15 cellular contexts compared by ENCODE assay signal in the genomic region with DNA sequence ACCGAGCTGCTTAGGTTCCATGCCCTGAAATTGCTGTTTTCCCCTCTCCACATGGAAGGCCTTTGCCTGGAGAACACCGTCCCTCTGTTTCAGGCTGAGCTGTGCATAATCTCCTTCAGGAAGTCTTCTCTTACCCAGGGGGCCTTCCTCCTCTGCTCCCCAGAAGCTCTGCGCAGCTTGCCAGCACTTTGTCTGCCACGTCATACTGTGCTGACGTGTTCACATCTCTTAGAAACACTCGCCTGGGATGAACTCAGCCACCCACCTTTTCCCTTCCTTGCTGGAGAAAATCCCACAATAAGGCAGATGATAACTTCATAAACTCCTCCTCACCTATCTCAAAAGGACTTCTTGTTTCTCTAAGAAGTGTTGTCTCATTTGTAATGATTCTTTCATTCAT.
DNase-seq lines count a peak whose midpoint lies in the region; FAIRE-seq and TF ChIP-seq lines count a peak whose summit lies in the region.
"Had no signal": no experiment of that assay in that cellular context is flagged by ENCODE, and none has a peak within 500 bp of the region (broad histone marks: within the 10 kb centered on the region; RNA-seq: fewer than 3 reads in every experiment).

No MANE protein-coding gene starts in this region.

- H3K9ac ChIP-seq in rectal smooth muscle tissue (ENCODE audit: low read length), result no peak overlapping the region
- no peak overlapping the region for H3K9ac ChIP-seq in trophoblast cell (ENCODE audit: low read length)

- no CpG with 5 or more reads among the region's 6 CpGs for WGBS in trophoblast cell (ENCODE audit: extremely low coverage, insufficient coverage, insufficient read length)

- H3K4me1 Mint-ChIP-seq in activated naive CD8-positive, alpha-beta T cell treated with anti-CD3 and anti-CD28 coated beads for 36 hours, result peaks cover 2% of the 10 kb centered on the region

- no peak overlapping the region for H3K27ac Mint-ChIP-seq in activated naive CD8-positive, alpha-beta T cell treated with anti-CD3 and anti-CD28 coated beads for 36 hours
- H3K27ac Mint-ChIP-seq: activated T-cell treated with anti-CD3 and anti-CD28 coated beads, Interleukin-2, amount 50 U/mL, for 24 hours; T-helper 2 cell treated with Interferon-gamma antibody and Interleukin-4, amounts not matched to agents 5 μg/mL and 100 μg/mL, for 36 hours had no signal

- H3K9me3 ChIP-seq in A673 (ENCODE audit: low read depth, low read length, poor library complexity, severe bottlenecking), result no peaks in the 10 kb centered on the region
- no peaks in the 10 kb centered on the region for H3K9me3 ChIP-seq in trophoblast cell (ENCODE audit: insufficient read depth, low read depth, low read length)
- H3K9me3 ChIP-seq: Caco-2 had no signal

- intact Hi-C loops in A673 (cut with micrococcal nuclease; ENCODE audit: unreplicated experiment), result no loop called here
- intact Hi-C loops in head of caudate nucleus (cut with DNase I), result loop anchor here (10.0 kb wide), 1 partner anchor 108 kb away; a partner anchor contains a TSS

- POLR2A ChIA-PET in A673 (lab: Charles Lee; ENCODE audit: low non-redundant PET), result no interaction called here

- no peaks in the 10 kb centered on the region for H3K9me3 Mint-ChIP-seq in activated naive CD8-positive, alpha-beta T cell treated with anti-CD3 and anti-CD28 coated beads for 36 hours
- H3K9me3 Mint-ChIP-seq: activated T-cell treated with anti-CD3 and anti-CD28 coated beads, Interleukin-2, amount 50 U/mL, for 24 hours; T-helper 2 cell treated with Interferon-gamma antibody and Interleukin-4, amounts not matched to agents 5 μg/mL and 100 μg/mL, for 36 hours; type B pancreatic cell had no signal

- H2BK5ac ChIP-seq in trophoblast cell (ENCODE audit: low read depth, low read length, poor library complexity), result no peak overlapping the region

- H3K4me2 ChIP-seq in trophoblast cell (ENCODE audit: low read length), result no peak overlapping the region

- H3K4me3 ChIP-seq in A673 (ENCODE audit: low read depth, low read length, poor library complexity, severe bottlenecking), result no peak overlapping the region
- H3K4me3 ChIP-seq in astrocyte of the spinal cord (ENCODE audit: low read depth, low read length), result no peak overlapping the region
- H3K4me3 ChIP-seq in rectal smooth muscle tissue (ENCODE audit: low read length), result no peak overlapping the region
- H3K4me3 ChIP-seq in trophoblast cell (ENCODE audit: low read depth, low read length), result no peak overlapping the region

- H4K8ac ChIP-seq in trophoblast cell (ENCODE audit: low read depth, low read length), result no peak overlapping the region

- no peak overlapping the region for H2AFZ ChIP-seq in trophoblast cell (ENCODE audit: insufficient read depth, low read length, poor library complexity)

- no TSS peak for BruUV-seq in A673 (replicated peaks; lab: Mats Ljungman, UMichigan)

- H3K79me2 ChIP-seq in trophoblast cell (ENCODE audit: control insufficient read depth, insufficient read depth, low read length, poor library complexity), result no peaks in the 10 kb centered on the region

- DNase-seq in A673 (ENCODE audit: low spot score), result peak; percentile 86
- DNase-seq in astrocyte of the spinal cord (ENCODE audit: low read depth, low spot score), result peak; percentile 87
- peak; percentile 40 to 92 (median 71) for DNase-seq in head of caudate nucleus
- DNase-seq in RKO (ENCODE audit: low spot score), result no peak
- no peak for DNase-seq in D721Med (ENCODE audit: insufficient read length, low spot score)
- no peak for DNase-seq in activated naive CD8-positive, alpha-beta T cell treated with anti-CD3 and anti-CD28 coated beads for 36 hours
- DNase-seq in trophoblast cell, result no peak
- DNase-seq: activated CD4-positive, alpha-beta T cell treated with anti-CD3 and anti-CD28 coated beads for 4 hours; activated T-cell treated with anti-CD3 and anti-CD28 coated beads, Interleukin-2, amount 50 U/mL, for 24 hours; NCI-H1105; SIG-M5 had no signal

- in situ Hi-C loops in astrocyte of the spinal cord (cut with HindIII; ENCODE audit: low sequenced_read_pairs), result no loop called here

- no peak overlapping the region for H3K4ac ChIP-seq in trophoblast cell (ENCODE audit: low read depth, low read length)

- TF ChIP-seq CTCF in A673 (conservative IDR thresholded peaks at IDR 0.05; ENCODE audit: low read depth, low read length) (no peak), astrocyte of the spinal cord (IDR thresholded peaks at IDR 0.05; ENCODE audit: low read depth, low read length) (no peak), D721Med (IDR thresholded peaks at IDR 0.05; ENCODE audit: insufficient read depth, missing control alignments) (no peak)

- no peak overlapping the region for H4K91ac ChIP-seq in trophoblast cell (ENCODE audit: low read depth, low read length)

- peaks cover 4% of the 10 kb centered on the region for H3K36me3 Mint-ChIP-seq in activated naive CD8-positive, alpha-beta T cell treated with anti-CD3 and anti-CD28 coated beads for 36 hours

- H3K27me3 ChIP-seq in A673 (replicated peaks; ENCODE audit: insufficient read depth, low read depth, low read length, poor library complexity) (no peaks in the 10 kb centered on the region), rectal smooth muscle tissue (ENCODE audit: control insufficient read depth, insufficient read depth, low read length) (no peaks in the 10 kb centered on the region), trophoblast cell (ENCODE audit: insufficient read depth, low read length) (no peaks in the 10 kb centered on the region)

- H3K14ac ChIP-seq in trophoblast cell (ENCODE audit: low read length), result no peak overlapping the region

- H4K12ac ChIP-seq in trophoblast cell (ENCODE audit: low read depth, low read length), result no peak overlapping the region

- H2AK5ac ChIP-seq in trophoblast cell (ENCODE audit: low read length), result no peak overlapping the region

- no peak overlapping the region for H2BK12ac ChIP-seq in trophoblast cell (ENCODE audit: low read length)

- H3K79me1 ChIP-seq in trophoblast cell (ENCODE audit: low read length), result no peaks in the 10 kb centered on the region

- CTCF ChIA-PET in A673 (lab: Charles Lee), result interaction anchor here (0.5 to 0.9 kb wide), 2 partner anchors 24 to 915 kb away, joined by 3 read pairs; no protein-coding TSS in a partner anchor

- H3K36me3 ChIP-seq in A673 (ENCODE audit: insufficient read depth, low read length, poor library complexity, severe bottlenecking) (no peaks in the 10 kb centered on the region), rectal smooth muscle tissue (ENCODE audit: control insufficient read depth, insufficient read depth, low read length) (no peaks in the 10 kb centered on the region), trophoblast cell (ENCODE audit: control insufficient read depth in 1 of 2, insufficient read depth in 2 of 2, low read length in 2 of 2) (peaks cover 0 to 1% of the 10 kb centered on the region in 2 experiments)

- H3K4me3 Mint-ChIP-seq in activated naive CD8-positive, alpha-beta T cell treated with anti-CD3 and anti-CD28 coated beads for 36 hours, result no peak overlapping the region
- H3K4me3 Mint-ChIP-seq: activated T-cell treated with anti-CD3 and anti-CD28 coated beads, Interleukin-2, amount 50 U/mL, for 24 hours; T-helper 2 cell treated with Interferon-gamma antibody and Interleukin-4, amounts not matched to agents 5 μg/mL and 100 μg/mL, for 36 hours; type B pancreatic cell had no signal

- H3K23ac ChIP-seq in trophoblast cell (ENCODE audit: low read length), result no peak overlapping the region

- no peak for FAIRE-seq in D721Med (lab: Jason Lieb, UNC)

- no peaks in the 10 kb centered on the region for H3K27me3 Mint-ChIP-seq in activated naive CD8-positive, alpha-beta T cell treated with anti-CD3 and anti-CD28 coated beads for 36 hours
- H3K27me3 Mint-ChIP-seq: activated T-cell treated with anti-CD3 and anti-CD28 coated beads, Interleukin-2, amount 50 U/mL, for 24 hours; type B pancreatic cell had no signal

- H3K27ac ChIP-seq in A673 (ENCODE audit: low read depth, low read length, poor library complexity, severe bottlenecking) (peak overlapping the region; percentile 50), rectal smooth muscle tissue (ENCODE audit: low read depth, low read length) (peak overlapping the region; percentile 45), trophoblast cell (ENCODE audit: low read depth, low read length) (no peak overlapping the region)

- no peak overlapping the region for H3K18ac ChIP-seq in trophoblast cell (ENCODE audit: low read length)

- H3K4me1 ChIP-seq in A673 (ENCODE audit: insufficient read depth, low read length, poor library complexity, severe bottlenecking) (peaks cover 34% of the 10 kb centered on the region), rectal smooth muscle tissue (ENCODE audit: control insufficient read depth, insufficient read depth, low read length) (peaks cover 19% of the 10 kb centered on the region), trophoblast cell (ENCODE audit: control insufficient read depth in 1 of 2, insufficient read depth in 2 of 2, low read length in 2 of 2) (peaks cover 5 to 8% of the 10 kb centered on the region in 2 experiments)

- no peak overlapping the region for H2BK120ac ChIP-seq in trophoblast cell (ENCODE audit: insufficient read depth, low read length, poor library complexity)

Comparison
In these comparisons a context has a peak if more than half of its experiments do, and no peak if none do; other contexts are left out.
1. DNase-seq: peak in A673 (single experiment), astrocyte of the spinal cord (single experiment) and head of caudate nucleus (42 of 42); none in RKO (single experiment), D721Med (single experiment), activated naive CD8-positive, alpha-beta T cell treated with anti-CD3 and anti-CD28 coated beads for 36 hours (single experiment) and trophoblast cell (0 of 2).